Comparison of ENCODE assay signal across 9 cellular contexts in genomic region chr17:82240506-82241182, GRCh38. TPM values are rescaled to one million over a fixed set of nuclear protein-coding genes. Genes with fewer than 3 reads are reported as not detected.
DNase-seq lines count a peak whose midpoint lies in the region; ATAC-seq, FAIRE-seq and TF ChIP-seq lines count a peak whose summit lies in the region.
"Had no signal": no experiment of that assay in that cellular context is flagged by ENCODE, and none has a peak within 500 bp of the region (broad histone marks: within the 10 kb centered on the region; RNA-seq: fewer than 3 reads in every experiment).

No MANE protein-coding gene starts in this region.

- no peak for ATAC-seq in activated CD8-positive, alpha-beta T cell treated with anti-CD3 and anti-CD28 coated beads for 36 hours
- ATAC-seq in stimulated activated naive B cell treated with anti-CD40 and anti-IgM and Interleukin-4, amounts not matched to agents 10 μg/mL and 1 μg/mL and 100 μg/mL, for 72 hours (replicated peaks): no peak
- no peak for ATAC-seq in HG02623 (IDR thresholded peaks at IDR 0.05; ENCODE audit: unreplicated experiment)
- no peak for ATAC-seq in GM21360 (IDR thresholded peaks at IDR 0.05; ENCODE audit: unreplicated experiment)

- no peaks in the 10 kb centered on the region for H3K9me3 Mint-ChIP-seq in activated CD8-positive, alpha-beta T cell treated with anti-CD3 and anti-CD28 coated beads for 36 hours
- H3K9me3 Mint-ChIP-seq in stimulated activated naive B cell treated with anti-CD40 and anti-IgM and Interleukin-4, amounts not matched to agents 10 μg/mL and 1 μg/mL and 100 μg/mL, for 72 hours: no peaks in the 10 kb centered on the region

- H3K27ac Mint-ChIP-seq in activated CD8-positive, alpha-beta T cell treated with anti-CD3 and anti-CD28 coated beads for 36 hours: peak overlapping the region; percentile 69
- H3K27ac Mint-ChIP-seq in stimulated activated naive B cell treated with anti-CD40 and anti-IgM and Interleukin-4, amounts not matched to agents 10 μg/mL and 1 μg/mL and 100 μg/mL, for 72 hours: peak overlapping the region; percentile 84

- CTCF ChIA-PET in activated CD8-positive, alpha-beta T cell treated with anti-CD3 and anti-CD28 coated beads for 36 hours (lab: Charles Lee): interaction anchor here (0.5 to 3.5 kb wide), 5 partner anchors 35 to 81 kb away, joined by 3 to 15 read pairs (median 3); no protein-coding TSS in a partner anchor

- H3K4me1 Mint-ChIP-seq in activated CD8-positive, alpha-beta T cell treated with anti-CD3 and anti-CD28 coated beads for 36 hours (ENCODE audit: low read depth): peaks cover 57% of the 10 kb centered on the region
- peaks cover 55 to 71% of the 10 kb centered on the region in 2 donors for H3K4me1 Mint-ChIP-seq in stimulated activated naive B cell treated with anti-CD40 and anti-IgM and Interleukin-4, amounts not matched to agents 10 μg/mL and 1 μg/mL and 100 μg/mL, for 72 hours

- H3K4me3 Mint-ChIP-seq in activated CD8-positive, alpha-beta T cell treated with anti-CD3 and anti-CD28 coated beads for 36 hours: no peak overlapping the region
- H3K4me3 Mint-ChIP-seq in stimulated activated naive B cell treated with anti-CD40 and anti-IgM and Interleukin-4, amounts not matched to agents 10 μg/mL and 1 μg/mL and 100 μg/mL, for 72 hours: no peak overlapping the region

- no peaks in the 10 kb centered on the region for H3K27me3 Mint-ChIP-seq in activated CD8-positive, alpha-beta T cell treated with anti-CD3 and anti-CD28 coated beads for 36 hours
- no peaks in the 10 kb centered on the region for H3K27me3 Mint-ChIP-seq in stimulated activated naive B cell treated with anti-CD40 and anti-IgM and Interleukin-4, amounts not matched to agents 10 μg/mL and 1 μg/mL and 100 μg/mL, for 72 hours

- no peak for FAIRE-seq in H54 (lab: Jason Lieb, UNC)

- no peak for DNase-seq in H54 (ENCODE audit: insufficient read length, low spot score)
- DNase-seq in activated CD8-positive, alpha-beta T cell treated with anti-CD3 and anti-CD28 coated beads for 36 hours: no peak
- DNase-seq in islet precursor cell: peak; percentile 64
- DNase-seq in stimulated activated naive B cell treated with anti-CD40 and anti-IgM and Interleukin-4, amounts not matched to agents 10 μg/mL and 1 μg/mL and 100 μg/mL, for 72 hours: no peak
- no peak for DNase-seq in SW 1271 (lab: John Stamatoyannopoulos, UW)
- DNase-seq: activated CD4-positive, alpha-beta T cell treated with anti-CD3 and anti-CD28 coated beads for 4 hours; stimulated activated naive CD8-positive, alpha-beta T cell treated with anti-CD3 and anti-CD28 coated beads, Interleukin-15, Interleukin-2, amounts not matched to agents 100 U/mL and 50 U/mL, for 24 hours had no signal

- POLR2A ChIA-PET in activated CD8-positive, alpha-beta T cell treated with anti-CD3 and anti-CD28 coated beads for 36 hours (lab: Charles Lee): interaction anchor here (0.8 to 1.9 kb wide), 7 partner anchors 10 to 209 kb away, joined by 3 to 6 read pairs (median 4); partner anchors contain the start of gene SLC16A3

- peaks cover 43% of the 10 kb centered on the region for H3K36me3 Mint-ChIP-seq in activated CD8-positive, alpha-beta T cell treated with anti-CD3 and anti-CD28 coated beads for 36 hours (ENCODE audit: low read depth)
- peaks cover 37 to 47% of the 10 kb centered on the region in 2 donors for H3K36me3 Mint-ChIP-seq in stimulated activated naive B cell treated with anti-CD40 and anti-IgM and Interleukin-4, amounts not matched to agents 10 μg/mL and 1 μg/mL and 100 μg/mL, for 72 hours

- intact Hi-C loops in activated CD8-positive, alpha-beta T cell treated with anti-CD3 and anti-CD28 coated beads for 36 hours (cut with micrococcal nuclease): loop anchor here (5.0 kb wide), 1 partner anchor 82 kb away; no protein-coding TSS in a partner anchor

- 0 out of 2 replicates have a peak, but pooled peaks have one; percentile 11 for TF ChIP-seq POLR2A in H54 (IDR thresholded peaks at IDR 0.05; ENCODE audit: low read depth, low read length)

- TF ChIP-seq CTCF in activated CD8-positive, alpha-beta T cell treated with anti-CD3 and anti-CD28 coated beads for 36 hours (IDR thresholded peaks at IDR 0.05): no peak

RNA-seq across cellular contexts. Expression of gene SLC16A3, which starts 11.8 kb away (rescaled TPM):
- 100 to 1,000 TPM; 183 to 193 TPM for total RNA-seq in activated CD8-positive, alpha-beta T cell treated with anti-CD3 and anti-CD28 coated beads for 36 hours

RNA-seq across cellular contexts. Expression of gene CCDC57, which starts 28.0 kb away (rescaled TPM):
- total RNA-seq in activated CD8-positive, alpha-beta T cell treated with anti-CD3 and anti-CD28 coated beads for 36 hours: 10 to 100 TPM; 56.6 to 64.2 TPM

RNA-seq across cellular contexts. Expression of gene CSNK1D, which starts 32.9 kb away (rescaled TPM):
- total RNA-seq in activated CD8-positive, alpha-beta T cell treated with anti-CD3 and anti-CD28 coated beads for 36 hours: 10 to 100 TPM; 90.6 to 97.0 TPM
